Comparison of ENCODE assay signal across 21 cellular contexts in genomic region chr21:26833011-26833410, GRCh38. TPM values are rescaled to one million over a fixed set of nuclear protein-coding genes. Genes with fewer than 3 reads are reported as not detected.
DNase-seq lines count a peak whose midpoint lies in the region; ATAC-seq and TF ChIP-seq lines count a peak whose summit lies in the region.
"Had no signal": no experiment of that assay in that cellular context is flagged by ENCODE, and none has a peak within 500 bp of the region (broad histone marks: within the 10 kb centered on the region; RNA-seq: fewer than 3 reads in every experiment).

No MANE protein-coding gene starts in this region.

- no TSS peak for BruUV-seq in A673 (replicated peaks; lab: Mats Ljungman, UMichigan)

- H3K9me3 Mint-ChIP-seq in T-helper 2 cell treated with Interferon-gamma antibody and Interleukin-4, amounts not matched to agents 5 μg/mL and 100 μg/mL, for 36 hours: peaks cover 4% of the 10 kb centered on the region
- no peaks in the 10 kb centered on the region for H3K9me3 Mint-ChIP-seq in natural killer cell

- no peak for DNase-seq in T-helper 2 cell treated with Interferon-gamma antibody and Interleukin-4, amounts not matched to agents 5 μg/mL and 100 μg/mL, for 36 hours (ENCODE audit: low spot score)
- DNase-seq in T-helper 2 cell: no peak
- no peak for DNase-seq in natural killer cell
- DNase-seq in aorta: no peak
- no peak for DNase-seq in A673 (ENCODE audit: low spot score)
- DNase-seq in NCI-H1436 treated with DMSO at 0.1 percent for 48 hours (lab: John Stamatoyannopoulos, UW): no peak
- DNase-seq: 8988T, AML-193, GDM1, H7, NCI-H1092, NCI-H146, NCI-H2029, NCI-H226, NCI-H526 had no signal

- TF ChIP-seq CTCF in natural killer cell (IDR thresholded peaks at IDR 0.05): no peak
- no peak for TF ChIP-seq CTCF in A673 (conservative IDR thresholded peaks at IDR 0.05; ENCODE audit: low read depth, low read length)

- CTCF ChIA-PET in A673 (lab: Charles Lee): interaction anchor here (0.6 kb wide), 1 partner anchor 1218 kb away, joined by 6 read pairs; no protein-coding TSS in a partner anchor

- WGBS in aorta, 2 donors: 92 to 98% methylated on average over 4 of the region's 4 CpGs

- ATAC-seq in esophagus mucosa (peak; percentile 27), natural killer cell (peak in 2 of 3 donors; percentile 6 to 11), aorta (ENCODE audit: low FRiP score) (peak; percentile 15), GM18511 (IDR thresholded peaks at IDR 0.05; ENCODE audit: unreplicated experiment) (no peak)
- ATAC-seq: K562 had no signal

- H3K36me3 Mint-ChIP-seq in T-helper 2 cell treated with Interferon-gamma antibody and Interleukin-4, amounts not matched to agents 5 μg/mL and 100 μg/mL, for 36 hours (ENCODE audit: low read depth): peaks cover 8% of the 10 kb centered on the region
- H3K36me3 Mint-ChIP-seq in natural killer cell: peaks cover 10% of the 10 kb centered on the region
- H3K36me3 Mint-ChIP-seq: CD14-positive monocyte had no signal

- H3K36me3 ChIP-seq in aorta (ENCODE audit: control insufficient read depth in 1 of 2, insufficient read depth in 2 of 2, low read length in 1 of 2) (peaks cover 2 to 6% of the 10 kb centered on the region in 2 donors), A673 (ENCODE audit: insufficient read depth, low read length, poor library complexity, severe bottlenecking) (peaks cover 22% of the 10 kb centered on the region)

- H3K4me1 Mint-ChIP-seq in T-helper 2 cell treated with Interferon-gamma antibody and Interleukin-4, amounts not matched to agents 5 μg/mL and 100 μg/mL, for 36 hours (ENCODE audit: low read depth): peaks cover 42% of the 10 kb centered on the region
- peaks cover 59 to 62% of the 10 kb centered on the region in 2 donors for H3K4me1 Mint-ChIP-seq in natural killer cell
- H3K4me1 Mint-ChIP-seq: CD14-positive monocyte had no signal

- no peaks in the 10 kb centered on the region for H3K27me3 ChIP-seq in aorta (ENCODE audit: control insufficient read depth in 1 of 2, insufficient read depth in 2 of 2, low read length in 1 of 2)
- H3K27me3 ChIP-seq in A673 (replicated peaks; ENCODE audit: insufficient read depth, low read depth, low read length, poor library complexity): no peaks in the 10 kb centered on the region
- H3K27me3 ChIP-seq: SJCRH30 had no signal

- peak overlapping the region; percentile 54 for H3K4me3 Mint-ChIP-seq in T-helper 2 cell treated with Interferon-gamma antibody and Interleukin-4, amounts not matched to agents 5 μg/mL and 100 μg/mL, for 36 hours
- H3K4me3 Mint-ChIP-seq in natural killer cell: peak overlapping the region; percentile 79
- H3K4me3 Mint-ChIP-seq: CD14-positive monocyte had no signal

- intact Hi-C loops in natural killer cell (cut with micrococcal nuclease): loop anchor here (10.0 kb wide), 1 partner anchor 428 kb away; no protein-coding TSS in a partner anchor
- intact Hi-C loops in aorta (cut with DNase I): loop anchor here in 1 of 2 donors (10.0 kb wide), 1 partner anchor 1098 kb away; the partner anchor contains the start of genes ATP5PF and GABPA
- intact Hi-C loops in A673 (cut with micrococcal nuclease; ENCODE audit: unreplicated experiment): no loop called here

- H3K9me3 ChIP-seq in aorta (ENCODE audit: control insufficient read depth, low read length): no peaks in the 10 kb centered on the region
- no peaks in the 10 kb centered on the region for H3K9me3 ChIP-seq in A673 (ENCODE audit: low read depth, low read length, poor library complexity, severe bottlenecking)
- H3K9me3 ChIP-seq: SJCRH30 had no signal

- H3K27ac ChIP-seq in aorta (ENCODE audit: low read depth in 1 of 2, low read length in 2 of 2) (peak overlapping the region in 1 of 2 donors; percentile 14), A673 (ENCODE audit: low read depth, low read length, poor library complexity, severe bottlenecking) (no peak overlapping the region)
- H3K27ac ChIP-seq: RWPE1, SJCRH30 had no signal

- H3K27ac Mint-ChIP-seq in T-helper 2 cell treated with Interferon-gamma antibody and Interleukin-4, amounts not matched to agents 5 μg/mL and 100 μg/mL, for 36 hours: peak overlapping the region; percentile 62
- peak overlapping the region; percentile 82 to 94 for H3K27ac Mint-ChIP-seq in natural killer cell

- POLR2A ChIA-PET in A673 (lab: Charles Lee; ENCODE audit: low non-redundant PET): no interaction called here

- peaks cover 3% of the 10 kb centered on the region for H3K27me3 Mint-ChIP-seq in T-helper 2 cell treated with Interferon-gamma antibody and Interleukin-4, amounts not matched to agents 5 μg/mL and 100 μg/mL, for 36 hours (ENCODE audit: low read depth)
- H3K27me3 Mint-ChIP-seq in natural killer cell (ENCODE audit: low read depth in 2 of 2): no peaks in the 10 kb centered on the region

- H3K4me1 ChIP-seq in aorta (ENCODE audit: control insufficient read depth in 1 of 2, insufficient read depth in 2 of 2, low read length in 2 of 2) (no peaks in the 10 kb centered on the region), A673 (ENCODE audit: insufficient read depth, low read length, poor library complexity, severe bottlenecking) (no peaks in the 10 kb centered on the region)

- H3K4me3 ChIP-seq in aorta (ENCODE audit: low read length in 2 of 2): no peak overlapping the region
- H3K4me3 ChIP-seq in A673 (ENCODE audit: low read depth, low read length, poor library complexity, severe bottlenecking): no peak overlapping the region
- H3K4me3 ChIP-seq: K562, SJCRH30 had no signal

RNA-seq across cellular contexts. Expression of gene ADAMTS1, which starts 12.2 kb away (rescaled TPM):
- 7.9 TPM for total RNA-seq in esophagus mucosa
- 10 to 100 TPM; 12.5 to 18.7 (median 17.1) TPM for total RNA-seq in natural killer cell
- total RNA-seq in aorta: 100 to 1,000 TPM; 265 to 750 TPM
- polyA plus RNA-seq in aorta: 100 to 1,000 TPM in 1 of 2 donors, 10 to 100 TPM in 1; 39.3 to 384 TPM
- total RNA-seq in A673 (2021): 14.0 and 17.9 TPM in 2 replicates
- polyA plus RNA-seq: CD14-positive monocyte had no signal

Comparison
In these comparisons a context has a peak if more than half of its experiments do, and no peak if none do; other contexts are left out.
1. RNA of gene ADAMTS1, which starts 12.2 kb away (total RNA-seq): 265 to 750 TPM in aorta; 14.0 to 17.9 TPM in A673, 12.5 to 18.7 TPM in natural killer cell and 7.9 TPM in esophagus mucosa (single experiment); every median in the first group is over 10 times any median in the second.